In genomic region chr11:43818220-43818619, GRCh38 we compare ENCODE assay signal across 16 cellular contexts.
"Had no signal": no experiment of that assay in that cellular context is flagged by ENCODE, and none has a peak within 500 bp of the region (broad histone marks: within the 10 kb centered on the region; RNA-seq: fewer than 3 reads in every experiment).

No MANE protein-coding gene starts in this region.

- H3K4me3 ChIP-seq: cardiac muscle cell, left lung, mucosa of descending colon, right atrium auricular region, transverse colon had no signal

- DNase-seq: activated naive CD4-positive, alpha-beta T cell treated with Interleukin-2 at 50 U/mL for 16 hours; islet precursor cell; left lung; mucosa of descending colon; naive thymus-derived CD4-positive, alpha-beta T cell; stimulated activated CD4-positive, alpha-beta T cell treated with anti-CD3 and anti-CD28 coated beads, Interleukin-4, amount 100 ng/mL, for 24 hours; stimulated activated naive CD8-positive, alpha-beta T cell treated with anti-CD3 and anti-CD28 coated beads, Interleukin-15, Interleukin-2, amounts not matched to agents 100 U/mL and 50 U/mL, for 24 hours; T-helper 1 cell; T1000; transverse colon had no signal

- ATAC-seq: activated CD4-positive, CD25-positive, alpha-beta regulatory T cell treated with anti-CD3 and anti-CD28 coated beads, Interleukin-2, amount 50 U/mL, for 24 hours; left lung; mucosa of descending colon; naive thymus-derived CD4-positive, alpha-beta T cell; stimulated activated naive CD8-positive, alpha-beta T cell treated with anti-CD3 and anti-CD28 coated beads, Interleukin-15, Interleukin-2, amounts not matched to agents 100 U/mL and 50 U/mL, for 24 hours had no signal

- H3K4me3 Mint-ChIP-seq: activated T-helper 1 cell treated with anti-CD3 and anti-CD28 coated beads, Interleukin-12 subunit alpha, Interleukin-12 subunit beta, Interleukin-2, Interleukin-4 antibody, amounts not matched to agents 30 ng/mL and 10 ng/mL and 1 ng/mL, durations not matched to agents 14 hours and 24 hours and 36 hours; memory B cell; naive thymus-derived CD4-positive, alpha-beta T cell had no signal

- H3K9me3 ChIP-seq: left lung, mucosa of descending colon, right atrium auricular region, transverse colon had no signal

- H3K27me3 Mint-ChIP-seq: memory B cell; naive thymus-derived CD4-positive, alpha-beta T cell had no signal

- H3K9me3 Mint-ChIP-seq: activated T-helper 1 cell treated with anti-CD3 and anti-CD28 coated beads, Interleukin-12 subunit alpha, Interleukin-12 subunit beta, Interleukin-2, Interleukin-4 antibody, amounts not matched to agents 30 ng/mL and 10 ng/mL and 1 ng/mL, durations not matched to agents 14 hours and 24 hours and 36 hours; naive thymus-derived CD4-positive, alpha-beta T cell had no signal

- H3K27ac ChIP-seq: cardiac muscle cell, left lung, right atrium auricular region, transverse colon had no signal

- FAIRE-seq: astrocyte had no signal

- H3K27me3 ChIP-seq: cardiac muscle cell, left lung, right atrium auricular region, transverse colon had no signal

- H3K27ac Mint-ChIP-seq: activated T-helper 1 cell treated with anti-CD3 and anti-CD28 coated beads, Interleukin-12 subunit alpha, Interleukin-12 subunit beta, Interleukin-2, Interleukin-4 antibody, amounts not matched to agents 30 ng/mL and 10 ng/mL and 1 ng/mL, durations not matched to agents 14 hours and 24 hours and 36 hours; memory B cell; naive thymus-derived CD4-positive, alpha-beta T cell had no signal

- H3K4me1 ChIP-seq: left lung, right atrium auricular region, transverse colon had no signal
